Comparison of ENCODE assay signal across 7 cellular contexts in genomic region chr20:16030253-16030652, GRCh38.
"Had no signal": no experiment of that assay in that cellular context is flagged by ENCODE, and none has a peak within 500 bp of the region (broad histone marks: within the 10 kb centered on the region; RNA-seq: fewer than 3 reads in every experiment).

No MANE protein-coding gene starts in this region.

- H3K4me3 ChIP-seq: GM23338 had no signal

- H3K4me2 ChIP-seq: GM23338 had no signal

- H3K27me3 Mint-ChIP-seq: IgD-negative memory B cell had no signal

- H3K36me3 Mint-ChIP-seq: IgD-negative memory B cell had no signal

- ATAC-seq: GM23338, HepG2 had no signal

- H3K4me3 Mint-ChIP-seq: GM23338, H9, IgD-negative memory B cell had no signal

- H3K27ac ChIP-seq: HL-60 had no signal

- H3K27ac Mint-ChIP-seq: GM23338, H9, IgD-negative memory B cell had no signal

- H3K9me3 Mint-ChIP-seq: GM23338, H9 had no signal

- DNase-seq: H9, HCEC 1CT, KBM-7 had no signal
